In genomic region chr2:170524828-170525565, GRCh38 we compare ENCODE assay signal across 9 cellular contexts.
DNase-seq lines count a peak whose midpoint lies in the region; ATAC-seq, FAIRE-seq and TF ChIP-seq lines count a peak whose summit lies in the region.
"Had no signal": no experiment of that assay in that cellular context is flagged by ENCODE, and none has a peak within 500 bp of the region (broad histone marks: within the 10 kb centered on the region; RNA-seq: fewer than 3 reads in every experiment).

No MANE protein-coding gene starts in this region.

- FAIRE-seq in RCC 7860 (lab: Jason Lieb, UNC), result peak; percentile 24

- peaks cover 19% of the 10 kb centered on the region for H3K4me1 Mint-ChIP-seq in neural progenitor cell
- H3K4me1 Mint-ChIP-seq in activated naive CD8-positive, alpha-beta T cell treated with anti-CD3 and anti-CD28 coated beads for 36 hours, result peaks cover 6% of the 10 kb centered on the region
- H3K4me1 Mint-ChIP-seq: activated T-helper 17 cell treated with anti-CD3 and anti-CD28 coated beads, Interleukin-2, amount 50 U/mL, for 72 hours had no signal

- H3K36me3 ChIP-seq in neural progenitor cell, result no peaks in the 10 kb centered on the region
- H3K36me3 ChIP-seq in MG63, result no peaks in the 10 kb centered on the region

- H3K9me3 Mint-ChIP-seq in neural progenitor cell, result peaks cover 2% of the 10 kb centered on the region
- H3K9me3 Mint-ChIP-seq in activated naive CD8-positive, alpha-beta T cell treated with anti-CD3 and anti-CD28 coated beads for 36 hours, result no peaks in the 10 kb centered on the region
- H3K9me3 Mint-ChIP-seq: activated T-helper 17 cell treated with anti-CD3 and anti-CD28 coated beads, Interleukin-2, amount 50 U/mL, for 72 hours had no signal

- H3K27me3 ChIP-seq in neural progenitor cell (no peaks in the 10 kb centered on the region), MG63 (no peaks in the 10 kb centered on the region)

- DNase-seq in HEK293T (ENCODE audit: extremely low spot score), result no peak
- peak; percentile 32 for DNase-seq in RCC 7860 (ENCODE audit: low spot score)
- DNase-seq in neural progenitor cell (ENCODE audit: low spot score), result peak; percentile 28
- DNase-seq in COLO829 (ENCODE audit: low spot score), result no peak
- DNase-seq in NCI-H2171 treated with DMSO at 0.1 percent for 48 hours (lab: John Stamatoyannopoulos, UW), result no peak
- no peak for DNase-seq in MG63
- no peak for DNase-seq in activated naive CD8-positive, alpha-beta T cell treated with anti-CD3 and anti-CD28 coated beads for 36 hours

- H4K20me1 ChIP-seq in neural progenitor cell (ENCODE audit: low read depth), result no peaks in the 10 kb centered on the region

- no peaks in the 10 kb centered on the region for H3K9me3 ChIP-seq in neural progenitor cell (ENCODE audit: low read depth)
- H3K9me3 ChIP-seq in MG63, result no peaks in the 10 kb centered on the region; the same call in 1 of the 2 replicates

- H3K4me1 ChIP-seq in neural progenitor cell, result peaks cover 13% of the 10 kb centered on the region

- H3K4me3 ChIP-seq in neural progenitor cell (no peak overlapping the region), MG63 (no peak overlapping the region)

- peaks cover 10% of the 10 kb centered on the region for H3F3A ChIP-seq in neural progenitor cell (ENCODE audit: low read depth)

- H3K27ac Mint-ChIP-seq in neural progenitor cell, result peak overlapping the region; percentile 61
- H3K27ac Mint-ChIP-seq in activated naive CD8-positive, alpha-beta T cell treated with anti-CD3 and anti-CD28 coated beads for 36 hours, result no peak overlapping the region
- H3K27ac Mint-ChIP-seq: activated T-helper 17 cell treated with anti-CD3 and anti-CD28 coated beads, Interleukin-2, amount 50 U/mL, for 72 hours had no signal

- peak; percentile 78 for ATAC-seq in GM18517 (IDR thresholded peaks at IDR 0.05; ENCODE audit: unreplicated experiment)
- ATAC-seq: activated T-helper 17 cell treated with anti-CD3 and anti-CD28 coated beads, Interleukin-2, amount 50 U/mL, for 72 hours had no signal

- no peak for TF ChIP-seq CTCF in neural progenitor cell (IDR thresholded peaks at IDR 0.05)

- H3K36me3 Mint-ChIP-seq in neural progenitor cell, result peaks cover 2% of the 10 kb centered on the region
- no peaks in the 10 kb centered on the region for H3K36me3 Mint-ChIP-seq in activated naive CD8-positive, alpha-beta T cell treated with anti-CD3 and anti-CD28 coated beads for 36 hours

- H3K9ac ChIP-seq in neural progenitor cell, result no peak overlapping the region

- CTCF ChIA-PET in HEK293T (lab: Yijun Ruan, JAX), result no interaction called here

- POLR2A ChIA-PET in HEK293T (lab: Yijun Ruan, JAX), result no interaction called here

- no peak overlapping the region for H3K4me3 Mint-ChIP-seq in neural progenitor cell
- H3K4me3 Mint-ChIP-seq in activated naive CD8-positive, alpha-beta T cell treated with anti-CD3 and anti-CD28 coated beads for 36 hours, result no peak overlapping the region
- H3K4me3 Mint-ChIP-seq: activated T-helper 17 cell treated with anti-CD3 and anti-CD28 coated beads, Interleukin-2, amount 50 U/mL, for 72 hours had no signal

- no peak overlapping the region for H2AFZ ChIP-seq in neural progenitor cell (replicated peaks)

- no peak overlapping the region for H3K4me2 ChIP-seq in neural progenitor cell

- no peaks in the 10 kb centered on the region for H3K79me2 ChIP-seq in neural progenitor cell (ENCODE audit: low read depth)

- H3K27ac ChIP-seq in neural progenitor cell, result no peak overlapping the region

- no peaks in the 10 kb centered on the region for H3K27me3 Mint-ChIP-seq in neural progenitor cell (ENCODE audit: insufficient read depth, low read depth)
- H3K27me3 Mint-ChIP-seq in activated naive CD8-positive, alpha-beta T cell treated with anti-CD3 and anti-CD28 coated beads for 36 hours, result peaks cover 11% of the 10 kb centered on the region

TF ChIP-seq in HEK293T, 16 proteins besides CTCF, POLR2A, EP300 and RAD21:
- no peak for TF ChIP-seq SP1 (IDR thresholded peaks at IDR 0.05)
- TF ChIP-seq, protein P1, sequence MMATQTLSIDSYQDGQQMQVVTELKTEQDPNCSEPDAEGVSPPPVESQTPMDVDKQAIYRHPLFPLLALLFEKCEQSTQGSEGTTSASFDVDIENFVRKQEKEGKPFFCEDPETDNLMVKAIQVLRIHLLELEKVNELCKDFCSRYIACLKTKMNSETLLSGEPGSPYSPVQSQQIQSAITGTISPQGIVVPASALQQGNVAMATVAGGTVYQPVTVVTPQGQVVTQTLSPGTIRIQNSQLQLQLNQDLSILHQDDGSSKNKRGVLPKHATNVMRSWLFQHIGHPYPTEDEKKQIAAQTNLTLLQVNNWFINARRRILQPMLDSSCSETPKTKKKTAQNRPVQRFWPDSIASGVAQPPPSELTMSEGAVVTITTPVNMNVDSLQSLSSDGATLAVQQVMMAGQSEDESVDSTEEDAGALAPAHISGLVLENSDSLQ (IDR thresholded peaks at IDR 0.05), result peak; percentile 24; the same call in 1 of the 2 replicates

Comparison
In these comparisons a context has a peak if more than half of its experiments do, and no peak if none do; other contexts are left out.
1. DNase-seq: peak in RCC 7860 (single experiment) and neural progenitor cell (single experiment); none in HEK293T (single experiment), COLO829 (single experiment), NCI-H2171 treated with DMSO at 0.1 percent for 48 hours (single experiment), MG63 (single experiment) and activated naive CD8-positive, alpha-beta T cell treated with anti-CD3 and anti-CD28 coated beads for 36 hours (single experiment).